8 cellular contexts compared by ENCODE assay signal in genomic region chr1:168576245-168576688, GRCh38. TPM values are rescaled to one million over a fixed set of nuclear protein-coding genes. Genes with fewer than 3 reads are reported as not detected.
DNase-seq lines count a peak whose midpoint lies in the region; ATAC-seq, FAIRE-seq and TF ChIP-seq lines count a peak whose summit lies in the region.
"Not testable (repeated sequence)": the region's sequence is repeated elsewhere in the genome, so short reads cannot be mapped to it uniquely, and the experiment has no call there.
"Had no signal": no experiment of that assay in that cellular context is flagged by ENCODE, and none has a peak within 500 bp of the region (broad histone marks: within the 10 kb centered on the region; RNA-seq: fewer than 3 reads in every experiment).

XCL1 (plus strand) TSS chr1:168576605; CDS start chr1:168576638, 33 bp downstream.

- RAD21 ChIA-PET in GM12878 (lab: Charles Lee; ENCODE audit: unreplicated experiment), result interaction anchor here (2.6 to 3.0 kb wide), 2 partner anchors 21 to 233 kb away, joined by 13 to 24 read pairs; no protein-coding TSS in a partner anchor

- BruUV-seq in GM12878 (replicated peaks; lab: Mats Ljungman, UMichigan), result not testable (repeated sequence)

- not testable (repeated sequence) for TF ChIP-seq RAD21 in GM12878 (IDR thresholded peaks at IDR 0.05; ENCODE audit: insufficient read depth, low read depth, low read length)

- H3K4me1 Mint-ChIP-seq in activated CD8-positive, alpha-beta T cell treated with anti-CD3 and anti-CD28 coated beads for 36 hours (ENCODE audit: low read depth), result peaks cover 45% of the 10 kb centered on the region
- peaks cover 43% of the 10 kb centered on the region for H3K4me1 Mint-ChIP-seq in activated T-helper 2 cell treated with anti-CD3 and anti-CD28 coated beads, Interferon-gamma antibody, Interleukin-2, Interleukin-4, amounts not matched to agents 10 μg/mL and 5 μg/mL and 100 μg/mL, durations not matched to agents 14 hours and 24 hours and 36 hours (ENCODE audit: low read depth)
- H3K4me1 Mint-ChIP-seq in natural killer cell, result peaks cover 42 to 45% of the 10 kb centered on the region in 2 donors
- H3K4me1 Mint-ChIP-seq in stimulated activated naive B cell treated with anti-CD40 and anti-IgM and Interleukin-4, amounts not matched to agents 10 μg/mL and 1 μg/mL and 100 μg/mL, for 72 hours, result not testable (repeated sequence)

- H3K36me3 ChIP-seq in GM12878 (ENCODE audit: control insufficient read depth in 2 of 2, insufficient read depth in 2 of 2, low read length in 1 of 2), result not testable (repeated sequence)

- FAIRE-seq in GM19239 (lab: Jason Lieb, UNC), result peak; percentile 42
- FAIRE-seq in GM12878 (lab: Jason Lieb, UNC), result not testable (repeated sequence)

- H3K9ac ChIP-seq in GM12878 (ENCODE audit: control insufficient read depth, insufficient read depth, low read length), result not testable (repeated sequence)

- TF ChIP-seq CTCF in activated CD8-positive, alpha-beta T cell treated with anti-CD3 and anti-CD28 coated beads for 36 hours (IDR thresholded peaks at IDR 0.05); GM12878 (IDR thresholded peaks at IDR 0.05 in 2 of 3, conservative IDR thresholded peaks at IDR 0.05 in 1 of 3; ENCODE audit: control insufficient read depth in 2 of 3, extremely low read depth in 1 of 3, insufficient read depth in 1 of 3, low read depth in 3 of 3, low read length in 3 of 3); natural killer cell (IDR thresholded peaks at IDR 0.05): not testable (repeated sequence)

- H3K79me2 ChIP-seq in GM12878 (ENCODE audit: control insufficient read depth, insufficient read depth, low read length), result not testable (repeated sequence)

- CTCF ChIA-PET in activated CD8-positive, alpha-beta T cell treated with anti-CD3 and anti-CD28 coated beads for 36 hours (lab: Charles Lee); GM12878 (lab: Yijun Ruan, JAX): not testable (repeated sequence)

- POLR2A ChIA-PET in activated CD8-positive, alpha-beta T cell treated with anti-CD3 and anti-CD28 coated beads for 36 hours (lab: Charles Lee); GM12878 (lab: Charles Lee): not testable (repeated sequence)

- H3K27me3 Mint-ChIP-seq in activated CD8-positive, alpha-beta T cell treated with anti-CD3 and anti-CD28 coated beads for 36 hours; activated T-helper 2 cell treated with anti-CD3 and anti-CD28 coated beads, Interferon-gamma antibody, Interleukin-2, Interleukin-4, amounts not matched to agents 10 μg/mL and 5 μg/mL and 100 μg/mL, durations not matched to agents 14 hours and 24 hours and 36 hours (ENCODE audit: low read depth); natural killer cell (ENCODE audit: low read depth in 2 of 2): not testable (repeated sequence)
- H3K27me3 Mint-ChIP-seq in stimulated activated naive B cell treated with anti-CD40 and anti-IgM and Interleukin-4, amounts not matched to agents 10 μg/mL and 1 μg/mL and 100 μg/mL, for 72 hours, result peaks cover 0 to 13% of the 10 kb centered on the region in 2 donors

- not testable (repeated sequence) for H3K9me3 Mint-ChIP-seq in activated CD8-positive, alpha-beta T cell treated with anti-CD3 and anti-CD28 coated beads for 36 hours; activated T-helper 2 cell treated with anti-CD3 and anti-CD28 coated beads, Interferon-gamma antibody, Interleukin-2, Interleukin-4, amounts not matched to agents 10 μg/mL and 5 μg/mL and 100 μg/mL, durations not matched to agents 14 hours and 24 hours and 36 hours; natural killer cell; stimulated activated naive B cell treated with anti-CD40 and anti-IgM and Interleukin-4, amounts not matched to agents 10 μg/mL and 1 μg/mL and 100 μg/mL, for 72 hours

- H3K36me3 Mint-ChIP-seq in activated CD8-positive, alpha-beta T cell treated with anti-CD3 and anti-CD28 coated beads for 36 hours (ENCODE audit: low read depth), result peaks cover 34% of the 10 kb centered on the region
- H3K36me3 Mint-ChIP-seq in activated T-helper 2 cell treated with anti-CD3 and anti-CD28 coated beads, Interferon-gamma antibody, Interleukin-2, Interleukin-4, amounts not matched to agents 10 μg/mL and 5 μg/mL and 100 μg/mL, durations not matched to agents 14 hours and 24 hours and 36 hours (ENCODE audit: low read depth), result peaks cover 24% of the 10 kb centered on the region
- not testable (repeated sequence) for H3K36me3 Mint-ChIP-seq in natural killer cell; stimulated activated naive B cell treated with anti-CD40 and anti-IgM and Interleukin-4, amounts not matched to agents 10 μg/mL and 1 μg/mL and 100 μg/mL, for 72 hours

- SMC1A ChIA-PET in GM12878 (lab: Charles Lee; ENCODE audit: uncharacterized antibody, unreplicated experiment), result interaction anchor here (0.9 to 5.1 kb wide), 3 partner anchors 21 to 135 kb away, joined by 4 to 53 read pairs (median 49); no protein-coding TSS in a partner anchor

- not testable (repeated sequence) for H3K27me3 ChIP-seq in GM12878 (replicated peaks in 1 of 2; ENCODE audit: control insufficient read depth in 2 of 2, insufficient read depth in 2 of 2, low read length in 1 of 2)

- in situ Hi-C loops in GM12878 (cut with MboI), result not testable (repeated sequence)

- ATAC-seq in activated CD8-positive, alpha-beta T cell treated with anti-CD3 and anti-CD28 coated beads for 36 hours, result peak; percentile 79
- ATAC-seq in GM12878 (peak; percentile 32), natural killer cell (peak; percentile 60 to 89 (median 70))
- peak; percentile 64 to 79 for ATAC-seq in stimulated activated naive B cell treated with anti-CD40 and anti-IgM and Interleukin-4, amounts not matched to agents 10 μg/mL and 1 μg/mL and 100 μg/mL, for 72 hours (replicated peaks)

- intact Hi-C loops in activated CD8-positive, alpha-beta T cell treated with anti-CD3 and anti-CD28 coated beads for 36 hours (cut with micrococcal nuclease), result loop anchor here (5.0 kb wide), 1 partner anchor 64 kb away; no protein-coding TSS in a partner anchor
- intact Hi-C loops in activated T-helper 2 cell treated with anti-CD3 and anti-CD28 coated beads, Interferon-gamma antibody, Interleukin-2, Interleukin-4, amounts not matched to agents 10 μg/mL and 5 μg/mL and 100 μg/mL, durations not matched to agents 14 hours and 24 hours and 36 hours (cut with micrococcal nuclease); GM12878 (cut with micrococcal nuclease; ENCODE audit: unreplicated experiment): not testable (repeated sequence)
- intact Hi-C loops in natural killer cell (cut with micrococcal nuclease), result loop anchor here (10.0 kb wide), 1 partner anchor 231 kb away; no protein-coding TSS in a partner anchor

- not testable (repeated sequence) for TF ChIP-seq POLR2A in GM12878 (IDR thresholded peaks at IDR 0.05; ENCODE audit: low read depth, low read length)

- H3K4me1 ChIP-seq in GM12878 (ENCODE audit: control insufficient read depth, insufficient read depth, low read length), result not testable (repeated sequence)

- peak within 1 kb of the TSS; percentile 94 for H3K27ac Mint-ChIP-seq in activated CD8-positive, alpha-beta T cell treated with anti-CD3 and anti-CD28 coated beads for 36 hours
- peak within 1 kb of the TSS; percentile 84 for H3K27ac Mint-ChIP-seq in activated T-helper 2 cell treated with anti-CD3 and anti-CD28 coated beads, Interferon-gamma antibody, Interleukin-2, Interleukin-4, amounts not matched to agents 10 μg/mL and 5 μg/mL and 100 μg/mL, durations not matched to agents 14 hours and 24 hours and 36 hours
- peak within 1 kb of the TSS; percentile 62 to 91 for H3K27ac Mint-ChIP-seq in natural killer cell
- peak within 1 kb of the TSS; percentile 85 for H3K27ac Mint-ChIP-seq in stimulated activated naive B cell treated with anti-CD40 and anti-IgM and Interleukin-4, amounts not matched to agents 10 μg/mL and 1 μg/mL and 100 μg/mL, for 72 hours

- 0% methylated on average over 3 of the region's 6 CpGs for WGBS in GM12878 (ENCODE audit: insufficient coverage, insufficient replicate concordance, low lambda C conversion rate, missing lambda C conversion rate)

- not testable (repeated sequence) for H2AFZ ChIP-seq in GM12878 (ENCODE audit: control insufficient read depth, low read depth, low read length)

- TF ChIP-seq EP300 in GM12878 (IDR thresholded peaks at IDR 0.05; ENCODE audit: borderline replicate concordance in 1 of 2, control insufficient read depth in 1 of 2, low read depth in 2 of 2, low read length in 2 of 2), result not testable (repeated sequence)

- not testable (repeated sequence) for H3K4me2 ChIP-seq in GM12878 (ENCODE audit: control insufficient read depth, insufficient read depth)

- peak within 1 kb of the TSS; percentile 81 for H3K4me3 Mint-ChIP-seq in activated CD8-positive, alpha-beta T cell treated with anti-CD3 and anti-CD28 coated beads for 36 hours
- H3K4me3 Mint-ChIP-seq in activated T-helper 2 cell treated with anti-CD3 and anti-CD28 coated beads, Interferon-gamma antibody, Interleukin-2, Interleukin-4, amounts not matched to agents 10 μg/mL and 5 μg/mL and 100 μg/mL, durations not matched to agents 14 hours and 24 hours and 36 hours (ENCODE audit: low read depth), result peak within 1 kb of the TSS; percentile 82
- H3K4me3 Mint-ChIP-seq in natural killer cell, result peak within 1 kb of the TSS; percentile 79
- peak within 1 kb of the TSS; percentile 44 to 68 for H3K4me3 Mint-ChIP-seq in stimulated activated naive B cell treated with anti-CD40 and anti-IgM and Interleukin-4, amounts not matched to agents 10 μg/mL and 1 μg/mL and 100 μg/mL, for 72 hours

- DNase-seq in GM19239 (ENCODE audit: insufficient read length, low spot score); activated T-helper 2 cell treated with anti-CD3 and anti-CD28 coated beads, Interferon-gamma antibody, Interleukin-2, Interleukin-4, amounts not matched to agents 10 μg/mL and 5 μg/mL and 100 μg/mL, durations not matched to agents 14 hours and 24 hours and 36 hours (ENCODE audit: low spot score); GM12878 (ENCODE audit: low read depth, low spot score); stimulated activated naive B cell treated with anti-CD40 and anti-IgM and Interleukin-4, amounts not matched to agents 10 μg/mL and 1 μg/mL and 100 μg/mL, for 72 hours: not testable (repeated sequence)
- DNase-seq in activated CD8-positive, alpha-beta T cell treated with anti-CD3 and anti-CD28 coated beads for 36 hours, result peak; percentile 69
- peak; percentile 59 for DNase-seq in activated CD8-positive, alpha-beta memory T cell treated with anti-CD3 and anti-CD28 coated beads, Interleukin-2, amount 50 U/mL, for 48 hours
- DNase-seq in natural killer cell, result peak; percentile 26

- not testable (repeated sequence) for H3K9me3 ChIP-seq in GM12878 (replicated peaks; ENCODE audit: control insufficient read depth, insufficient read depth, low read length)

- not testable (repeated sequence) for H3K27ac ChIP-seq in GM12878 (ENCODE audit: control insufficient read depth, insufficient read depth)

- not testable (repeated sequence) for H3K4me3 ChIP-seq in GM12878

- H4K20me1 ChIP-seq in GM12878 (ENCODE audit: control insufficient read depth, insufficient read depth), result not testable (repeated sequence)

RNA-seq across cellular contexts. Expression of gene XCL1, which starts in this region (rescaled TPM):
- total RNA-seq in activated CD8-positive, alpha-beta T cell treated with anti-CD3 and anti-CD28 coated beads for 36 hours, result 100 to 1,000 TPM; 106 to 114 TPM
- 75.2 and 76.2 TPM in 2 replicates for total RNA-seq in activated T-helper 2 cell treated with anti-CD3 and anti-CD28 coated beads, Interferon-gamma antibody, Interleukin-2, Interleukin-4, amounts not matched to agents 10 μg/mL and 5 μg/mL and 100 μg/mL, durations not matched to agents 14 hours and 24 hours and 36 hours
- total RNA-seq in GM12878 (2013; cell fraction: nucleolus; rRNA removed), result 7.6 and 11.2 TPM in 2 replicates
- total RNA-seq in GM12878 (2014; rRNA removed), result 9.5 and 10.1 TPM in 2 replicates
- 11.8 and 12.4 TPM in 2 replicates for total RNA-seq in GM12878 (2014; rRNA removed; fragmentation: Illumina TruSeq; extraction: Trizol)
- total RNA-seq in GM12878 (2021), result 8.8 and 10.4 TPM in 2 replicates
- polyA plus RNA-seq in GM12878 (2011; ENCODE audit: low read depth), result 1.3 TPM
- polyA plus RNA-seq in GM12878 (2011; rRNA removed), result 1,155 and 1,222 TPM in 2 replicates
- polyA plus RNA-seq in GM12878 (2011; cell fraction: cytosol; rRNA removed), result 732 and 1,038 TPM in 2 replicates
- polyA plus RNA-seq in GM12878 (2011; cell fraction: nucleus; rRNA removed), result 231 and 418 TPM in 2 replicates
- polyA plus RNA-seq in GM12878 (2012), result 0.23 and 1.2 TPM in 2 replicates
- 11.1 and 13.0 TPM in 2 replicates for polyA plus RNA-seq in GM12878 (2014; fragmentation: Illumina TruSeq; extraction: Trizol)
- polyA plus RNA-seq in GM12878 (2014; fragmentation: Nextera tagmentation; extraction: Ambion mirVana), result 10 to 100 TPM; 13.7 to 17.5 TPM
- polyA plus RNA-seq in GM12878 (2014; rRNA removed), result 12.1 and 12.9 TPM in 2 replicates
- polyA plus RNA-seq in GM12878 (2016; fragmentation: Nextera tagmentation; extraction: Ambion mirVana), result 1 to 10 TPM in 1 of 2 experiments, under 1 TPM in 1; 0.68 to 1.4 TPM
- 403 and 417 TPM in 2 replicates for polyA minus RNA-seq in GM12878 (2011; rRNA and poly(A)+ RNA removed)
- polyA minus RNA-seq in GM12878 (2011; cell fraction: cytosol; rRNA and poly(A)+ RNA removed), result 188 and 226 TPM in 2 replicates
- polyA minus RNA-seq in GM12878 (2011; cell fraction: nucleus; rRNA and poly(A)+ RNA removed), result 86.6 and 106 TPM in 2 replicates
- total RNA-seq in natural killer cell, result 10 to 100 TPM; 11.4 to 23.8 (median 16.1) TPM
- total RNA-seq: HT-29 had no signal
